8 cellular contexts compared by ENCODE assay signal in the genomic region with DNA sequence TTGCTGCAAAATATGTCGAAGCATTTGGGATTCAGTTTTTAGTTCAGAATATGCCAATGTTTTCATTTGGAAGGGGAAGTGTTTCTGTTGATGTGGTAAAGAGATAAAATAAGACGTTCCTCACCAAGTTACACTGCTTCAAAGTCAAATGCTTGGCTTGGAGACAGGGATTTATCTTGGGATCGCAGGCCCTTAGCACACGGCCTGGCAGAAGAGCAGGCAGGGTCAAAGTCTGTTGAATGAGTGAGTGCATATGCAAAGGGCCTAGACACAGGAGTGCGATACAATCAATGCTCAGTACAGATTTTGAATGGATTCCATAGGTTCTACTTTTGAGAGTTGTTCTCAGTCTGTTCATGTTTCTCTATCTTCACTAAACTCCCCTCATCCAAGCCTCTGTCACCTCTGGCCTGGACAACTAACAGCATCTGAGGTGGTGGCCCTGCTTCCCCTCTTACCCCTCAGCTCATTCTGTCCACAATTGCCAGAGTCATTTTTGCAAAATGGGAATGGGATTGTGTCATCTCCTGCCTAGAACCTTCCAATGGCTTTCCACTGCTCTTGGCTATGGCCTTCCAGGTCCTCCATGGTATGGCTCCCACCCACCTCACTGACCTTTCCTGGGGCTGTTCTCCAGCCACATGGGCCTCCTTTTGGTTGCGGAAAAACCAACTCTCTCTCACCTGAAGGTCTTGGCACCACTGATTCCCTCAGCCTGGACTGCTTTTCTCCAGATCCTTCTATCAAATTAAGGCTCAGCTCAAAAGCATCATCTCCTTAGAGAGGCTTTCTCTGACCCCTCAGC. TPM values are rescaled to one million over a fixed set of nuclear protein-coding genes. Genes with fewer than 3 reads are reported as not detected.
DNase-seq lines count a peak whose midpoint lies in the region; ATAC-seq and TF ChIP-seq lines count a peak whose summit lies in the region.

No MANE protein-coding gene starts in this region.

- peaks cover 15 to 73% of the 10 kb centered on the region in 2 experiments for H3K4me1 ChIP-seq in SK-N-SH (ENCODE audit: control insufficient read depth in 1 of 2, insufficient read depth in 2 of 2, low read depth in 1 of 2, low read length in 1 of 2)

- DNase-seq in SK-N-SH (no peak), activated B cell treated with CpG ODN at 0.5 μM for 24 hours (no peak), glutamatergic neuron (no peak), glomerular visceral epithelial cell (ENCODE audit: extremely low spot score) (no peak), superior temporal gyrus (ENCODE audit: extremely low spot score) (no peak)

- no peaks in the 10 kb centered on the region for H3K9me3 Mint-ChIP-seq in activated B cell treated with CpG ODN at 0.5 μM for 24 hours
- peaks cover 16% of the 10 kb centered on the region for H3K9me3 Mint-ChIP-seq in glutamatergic neuron (ENCODE audit: unreplicated experiment)
- H3K9me3 Mint-ChIP-seq in stimulated activated memory B cell treated with anti-CD40 and anti-IgM and Interleukin-4, amounts not matched to agents 10 μg/mL and 1 μg/mL and 100 μg/mL, for 72 hours: no peaks in the 10 kb centered on the region

- WGBS in SK-N-SH (ENCODE audit: low lambda C conversion rate): 90% methylated on average over 6 of the region's 6 CpGs

- H3K36me3 ChIP-seq in SK-N-SH (replicated peaks in 1 of 2; ENCODE audit: control insufficient read depth in 1 of 2, insufficient read depth in 2 of 2, low read length in 1 of 2): peaks cover 3 to 22% of the 10 kb centered on the region in 2 experiments

- peaks cover 87% of the 10 kb centered on the region for H3K4me1 Mint-ChIP-seq in activated B cell treated with CpG ODN at 0.5 μM for 24 hours
- peaks cover 26% of the 10 kb centered on the region for H3K4me1 Mint-ChIP-seq in glutamatergic neuron (ENCODE audit: low read depth, unreplicated experiment)
- H3K4me1 Mint-ChIP-seq in stimulated activated memory B cell treated with anti-CD40 and anti-IgM and Interleukin-4, amounts not matched to agents 10 μg/mL and 1 μg/mL and 100 μg/mL, for 72 hours: peaks cover 81% of the 10 kb centered on the region

- CTCF ChIA-PET in SK-N-SH (lab: Yijun Ruan, JAX) (interaction anchor here (2.0 to 2.9 kb wide), 2 partner anchors 21 to 25 kb away, joined by 7 to 16 read pairs; no protein-coding TSS in a partner anchor), activated B cell treated with CpG ODN at 0.5 μM for 24 hours (lab: Charles Lee) (interaction anchor here (0.6 to 1.0 kb wide), 3 partner anchors 10 to 417 kb away, joined by 3 to 4 read pairs (median 4); no protein-coding TSS in a partner anchor)

- H3F3A ChIP-seq in SK-N-SH (replicated peaks; ENCODE audit: insufficient read depth): no peaks in the 10 kb centered on the region

- H2AFZ ChIP-seq in SK-N-SH (ENCODE audit: low read depth): no peak overlapping the region

- H3K9ac ChIP-seq in SK-N-SH: no peak overlapping the region

- no peaks in the 10 kb centered on the region for H3K27me3 ChIP-seq in SK-N-SH (ENCODE audit: insufficient read depth)

- peaks cover 69% of the 10 kb centered on the region for H4K20me1 ChIP-seq in SK-N-SH (ENCODE audit: insufficient read depth)

- peak overlapping the region; percentile 99 for H3K4me2 ChIP-seq in SK-N-SH

- TF ChIP-seq CTCF in SK-N-SH (IDR thresholded peaks at IDR 0.05) (no peak), activated B cell treated with CpG ODN at 0.5 μM for 24 hours (IDR thresholded peaks at IDR 0.05) (no peak), glutamatergic neuron (IDR thresholded peaks at IDR 0.05; ENCODE audit: partially characterized antibody, unreplicated experiment) (no peak)

- POLR2A ChIA-PET in SK-N-SH (lab: Yijun Ruan, JAX) (no interaction called here), activated B cell treated with CpG ODN at 0.5 μM for 24 hours (lab: Charles Lee) (interaction anchor here (0.5 to 2.2 kb wide), 11 partner anchors 11 to 361 kb away, joined by 3 to 15 read pairs (median 3); a partner anchor contains a TSS)

- peak overlapping the region; percentile 90 for H3K4me3 Mint-ChIP-seq in activated B cell treated with CpG ODN at 0.5 μM for 24 hours
- peak overlapping the region; percentile 90 for H3K4me3 Mint-ChIP-seq in glutamatergic neuron (ENCODE audit: unreplicated experiment)
- peak overlapping the region; percentile 84 for H3K4me3 Mint-ChIP-seq in stimulated activated memory B cell treated with anti-CD40 and anti-IgM and Interleukin-4, amounts not matched to agents 10 μg/mL and 1 μg/mL and 100 μg/mL, for 72 hours

- H3K4me3 ChIP-seq in SK-N-SH (ENCODE audit: low read depth in 2 of 2, low read length in 1 of 2): 0 out of 4 replicates have a peak overlapping the region, but pooled peaks of 1 of the 2 experiments have one; percentile 78

- H3K27ac Mint-ChIP-seq in activated B cell treated with CpG ODN at 0.5 μM for 24 hours (peak overlapping the region; percentile 81), glutamatergic neuron (ENCODE audit: unreplicated experiment) (peak overlapping the region; percentile 30)
- H3K27ac Mint-ChIP-seq in stimulated activated memory B cell treated with anti-CD40 and anti-IgM and Interleukin-4, amounts not matched to agents 10 μg/mL and 1 μg/mL and 100 μg/mL, for 72 hours: peak overlapping the region; percentile 76

- intact Hi-C loops in activated B cell treated with CpG ODN at 0.5 μM for 24 hours (cut with micrococcal nuclease): no loop called here

- H3K27me3 Mint-ChIP-seq in activated B cell treated with CpG ODN at 0.5 μM for 24 hours: no peaks in the 10 kb centered on the region
- peaks cover 10% of the 10 kb centered on the region for H3K27me3 Mint-ChIP-seq in glutamatergic neuron (ENCODE audit: unreplicated experiment)
- no peaks in the 10 kb centered on the region for H3K27me3 Mint-ChIP-seq in stimulated activated memory B cell treated with anti-CD40 and anti-IgM and Interleukin-4, amounts not matched to agents 10 μg/mL and 1 μg/mL and 100 μg/mL, for 72 hours

- ATAC-seq in SK-N-SH treated with all-trans-retinoic acid at 6 μM for 48 hours (no peak), activated B cell treated with CpG ODN at 0.5 μM for 24 hours (ENCODE audit: low read depth) (no peak), HG02798 (IDR thresholded peaks at IDR 0.05; ENCODE audit: poor library complexity, unreplicated experiment) (no peak)
- no peak for ATAC-seq in stimulated activated memory B cell treated with anti-CD40 and anti-IgM and Interleukin-4, amounts not matched to agents 10 μg/mL and 1 μg/mL and 100 μg/mL, for 72 hours

- TF ChIP-seq RAD21 in SK-N-SH (IDR thresholded peaks at IDR 0.05; ENCODE audit: low read length): no peak

- no peaks in the 10 kb centered on the region for H3K9me2 ChIP-seq in SK-N-SH

- H3K27ac ChIP-seq in SK-N-SH (ENCODE audit: low read depth in 2 of 2, low read length in 1 of 2): no peak overlapping the region

- no peak for TF ChIP-seq EP300 in SK-N-SH (IDR thresholded peaks at IDR 0.05; ENCODE audit: borderline replicate concordance in 1 of 2, low read depth in 1 of 2, low read length in 1 of 2)

- H3K9me3 ChIP-seq in SK-N-SH: no peaks in the 10 kb centered on the region

- peaks cover 76% of the 10 kb centered on the region for H3K79me2 ChIP-seq in SK-N-SH (ENCODE audit: insufficient read depth)

- H3K36me3 Mint-ChIP-seq in activated B cell treated with CpG ODN at 0.5 μM for 24 hours (ENCODE audit: low read depth) (peaks cover 35% of the 10 kb centered on the region), glutamatergic neuron (ENCODE audit: unreplicated experiment) (peaks cover 5% of the 10 kb centered on the region)
- peaks cover 28% of the 10 kb centered on the region for H3K36me3 Mint-ChIP-seq in stimulated activated memory B cell treated with anti-CD40 and anti-IgM and Interleukin-4, amounts not matched to agents 10 μg/mL and 1 μg/mL and 100 μg/mL, for 72 hours

TF ChIP-seq in SK-N-SH, 30 proteins besides CTCF, POLR2A, EP300 and RAD21 (continues in another document):
- no peak for TF ChIP-seq FOXM1 (IDR thresholded peaks at IDR 0.05; ENCODE audit: low read depth)
- no peak for TF ChIP-seq YY1 (IDR thresholded peaks at IDR 0.05; ENCODE audit: low read depth)
- TF ChIP-seq MXI1 (IDR thresholded peaks at IDR 0.05; ENCODE audit: low read depth, low read length): no peak
- no peak for TF ChIP-seq ELF1 (IDR thresholded peaks at IDR 0.05)
- TF ChIP-seq NFIC (IDR thresholded peaks at IDR 0.05; ENCODE audit: borderline replicate concordance): no peak
- no peak for TF ChIP-seq CHD2 (IDR thresholded peaks at IDR 0.05; ENCODE audit: low read length, partially characterized antibody)
- TF ChIP-seq JUND (IDR thresholded peaks at IDR 0.05): no peak

TF ChIP-seq in SK-N-SH treated with all-trans-retinoic acid at 6 μM for 48 hours, 23 proteins besides CTCF, POLR2A, EP300 and RAD21 (continues in another document):
- TF ChIP-seq ZFP30 (CRISPR knock-in tag; IDR thresholded peaks at IDR 0.05): no peak
- TF ChIP-seq, protein P1, sequence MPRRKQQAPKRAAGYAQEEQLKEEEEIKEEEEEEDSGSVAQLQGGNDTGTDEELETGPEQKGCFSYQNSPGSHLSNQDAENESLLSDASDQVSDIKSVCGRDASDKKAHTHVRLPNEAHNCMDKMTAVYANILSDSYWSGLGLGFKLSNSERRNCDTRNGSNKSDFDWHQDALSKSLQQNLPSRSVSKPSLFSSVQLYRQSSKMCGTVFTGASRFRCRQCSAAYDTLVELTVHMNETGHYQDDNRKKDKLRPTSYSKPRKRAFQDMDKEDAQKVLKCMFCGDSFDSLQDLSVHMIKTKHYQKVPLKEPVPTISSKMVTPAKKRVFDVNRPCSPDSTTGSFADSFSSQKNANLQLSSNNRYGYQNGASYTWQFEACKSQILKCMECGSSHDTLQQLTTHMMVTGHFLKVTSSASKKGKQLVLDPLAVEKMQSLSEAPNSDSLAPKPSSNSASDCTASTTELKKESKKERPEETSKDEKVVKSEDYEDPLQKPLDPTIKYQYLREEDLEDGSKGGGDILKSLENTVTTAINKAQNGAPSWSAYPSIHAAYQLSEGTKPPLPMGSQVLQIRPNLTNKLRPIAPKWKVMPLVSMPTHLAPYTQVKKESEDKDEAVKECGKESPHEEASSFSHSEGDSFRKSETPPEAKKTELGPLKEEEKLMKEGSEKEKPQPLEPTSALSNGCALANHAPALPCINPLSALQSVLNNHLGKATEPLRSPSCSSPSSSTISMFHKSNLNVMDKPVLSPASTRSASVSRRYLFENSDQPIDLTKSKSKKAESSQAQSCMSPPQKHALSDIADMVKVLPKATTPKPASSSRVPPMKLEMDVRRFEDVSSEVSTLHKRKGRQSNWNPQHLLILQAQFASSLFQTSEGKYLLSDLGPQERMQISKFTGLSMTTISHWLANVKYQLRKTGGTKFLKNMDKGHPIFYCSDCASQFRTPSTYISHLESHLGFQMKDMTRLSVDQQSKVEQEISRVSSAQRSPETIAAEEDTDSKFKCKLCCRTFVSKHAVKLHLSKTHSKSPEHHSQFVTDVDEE (CRISPR knock-in tag; IDR thresholded peaks at IDR 0.05): no peak

RNA-seq across cellular contexts. Expression of a gene that starts 3.2 kb away (rescaled TPM):
- 48.2 and 55.5 TPM in 2 replicates for polyA plus RNA-seq in SK-N-SH (2012; rRNA removed)
- 37.8 and 49.5 TPM in 2 replicates for polyA plus RNA-seq in SK-N-SH (2012; cell fraction: cytosol; rRNA removed)
- 27.7 and 34.0 TPM in 2 replicates for polyA plus RNA-seq in SK-N-SH (2012; cell fraction: nucleus; rRNA removed)
- total RNA-seq in activated B cell treated with CpG ODN at 0.5 μM for 24 hours (18.0 and 19.8 TPM in 2 replicates), glutamatergic neuron (ENCODE audit: unreplicated experiment) (37.3 TPM)

RNA-seq across cellular contexts. Expression of a gene that starts 5.3 kb away (rescaled TPM):
- 9.2 and 13.7 TPM in 2 replicates for polyA plus RNA-seq in SK-N-SH (2012; rRNA removed)
- polyA plus RNA-seq in SK-N-SH (2012; cell fraction: cytosol; rRNA removed): 9.3 and 12.0 TPM in 2 replicates
- polyA plus RNA-seq in SK-N-SH (2012; cell fraction: nucleus; rRNA removed): 22.7 and 22.9 TPM in 2 replicates
- total RNA-seq in activated B cell treated with CpG ODN at 0.5 μM for 24 hours (53.4 and 57.6 TPM in 2 replicates), glutamatergic neuron (ENCODE audit: unreplicated experiment) (43.0 TPM)

Comparison
In these comparisons a context has a peak if more than half of its experiments do, and no peak if none do; other contexts are left out.
1. H3K27ac Mint-ChIP-seq: peak in every context shown above with its lines; median percentile 81 in activated B cell treated with CpG ODN at 0.5 μM for 24 hours; 76 in stimulated activated memory B cell treated with anti-CD40 and anti-IgM and Interleukin-4, amounts not matched to agents 10 μg/mL and 1 μg/mL and 100 μg/mL, for 72 hours; 30 in glutamatergic neuron.